15 cellular contexts compared by ENCODE assay signal in the genomic region with DNA sequence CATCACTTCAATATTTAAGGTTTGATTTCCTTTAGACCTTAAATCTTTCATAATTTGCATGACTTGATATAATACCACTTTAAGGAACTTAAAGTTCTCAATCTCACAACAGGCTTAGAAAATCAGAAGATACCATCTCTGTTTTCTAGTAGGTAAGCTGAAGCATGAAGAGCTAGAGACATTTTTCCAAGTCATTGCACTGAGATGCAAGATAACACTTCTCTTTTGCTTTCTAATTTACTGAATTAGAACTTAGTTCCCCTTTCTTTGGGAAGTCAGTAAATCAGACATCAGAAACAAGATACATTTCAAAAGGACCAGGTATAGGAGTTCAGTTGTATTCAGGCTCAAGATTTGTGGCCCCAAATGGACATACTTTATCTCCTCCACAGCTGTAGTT.
DNase-seq lines count a peak whose midpoint lies in the region; ATAC-seq and TF ChIP-seq lines count a peak whose summit lies in the region.
"Had no signal": no experiment of that assay in that cellular context is flagged by ENCODE, and none has a peak within 500 bp of the region (broad histone marks: within the 10 kb centered on the region; RNA-seq: fewer than 3 reads in every experiment).

No MANE protein-coding gene starts in this region.

- no peaks in the 10 kb centered on the region for H3K9me2 ChIP-seq in SK-N-SH

- no peak for TF ChIP-seq POLR2A in esophagus squamous epithelium (IDR thresholded peaks at IDR 0.05)

- no peak for TF ChIP-seq EP300 in SK-N-SH (IDR thresholded peaks at IDR 0.05; ENCODE audit: borderline replicate concordance in 1 of 2, low read depth in 1 of 2, low read length in 1 of 2)

- H3K9me3 ChIP-seq in esophagus squamous epithelium (no peaks in the 10 kb centered on the region), SK-N-SH (no peaks in the 10 kb centered on the region)
- H3K9me3 ChIP-seq: neutrophil, SJSA1 had no signal

- H3K36me3 ChIP-seq in esophagus squamous epithelium = peaks cover 0 to 13% (median 0%) of the 10 kb centered on the region in 3 donors
- H3K36me3 ChIP-seq in SK-N-SH (replicated peaks in 1 of 2; ENCODE audit: control insufficient read depth in 1 of 2, insufficient read depth in 2 of 2, low read length in 1 of 2) = peaks cover 25 to 45% of the 10 kb centered on the region in 2 experiments
- H3K36me3 ChIP-seq: neutrophil, SJSA1 had no signal

- intact Hi-C loops in esophagus squamous epithelium (cut with DNase I) = no loop called here

- no peaks in the 10 kb centered on the region for H3F3A ChIP-seq in SK-N-SH (replicated peaks; ENCODE audit: insufficient read depth)

- no peak overlapping the region for H2AFZ ChIP-seq in SK-N-SH (ENCODE audit: low read depth)

- no peaks in the 10 kb centered on the region for H3K79me2 ChIP-seq in SK-N-SH (ENCODE audit: insufficient read depth)

- H3K4me3 ChIP-seq in esophagus squamous epithelium (no peak overlapping the region), SK-N-SH (ENCODE audit: low read depth in 2 of 2, low read length in 1 of 2) (no peak overlapping the region)
- H3K4me3 ChIP-seq: SJSA1 had no signal

- CTCF ChIA-PET in SK-N-SH (lab: Yijun Ruan, JAX) = interaction anchor here (0.6 to 11.8 kb wide), 4 partner anchors 80 to 1414 kb away, joined by 3 to 199 read pairs (median 4); a partner anchor contains a TSS

- no peak overlapping the region for H3K9ac ChIP-seq in SK-N-SH

- POLR2A ChIA-PET in SK-N-SH (lab: Yijun Ruan, JAX) = no interaction called here

- TF ChIP-seq CTCF in esophagus squamous epithelium (IDR thresholded peaks at IDR 0.05) (no peak), SK-N-SH (IDR thresholded peaks at IDR 0.05) (no peak)

- TF ChIP-seq RAD21 in SK-N-SH (IDR thresholded peaks at IDR 0.05; ENCODE audit: low read length) = no peak

- DNase-seq in germinal center (ENCODE audit: low spot score) = peak; percentile 27
- no peak for DNase-seq in epidermal melanocyte (ENCODE audit: insufficient read length, low spot score)
- DNase-seq in NCI-H146 (lab: John Stamatoyannopoulos, UW) = no peak
- DNase-seq in esophagus squamous epithelium (lab: John Stamatoyannopoulos, UW) = no peak
- no peak for DNase-seq in SK-N-SH
- DNase-seq: activated CD4-positive, alpha-beta T cell treated with anti-CD3 and anti-CD28 coated beads for 1 hour; DMS 273 treated with DMSO at 0.1 percent for 48 hours; NCI-H1417 treated with DMSO at 0.1 percent for 48 hours; NCI-H774 had no signal

- H3K4me2 ChIP-seq in SK-N-SH = no peak overlapping the region

- peak; percentile 45 for ATAC-seq in GM18498 (IDR thresholded peaks at IDR 0.05; ENCODE audit: unreplicated experiment)
- ATAC-seq in GM21515 (IDR thresholded peaks at IDR 0.05; ENCODE audit: unreplicated experiment) = peak; percentile 59
- peak; percentile 41 for ATAC-seq in HG03575 (IDR thresholded peaks at IDR 0.05; ENCODE audit: extremely low read depth, insufficient number of reproducible peaks, low FRiP score, unreplicated experiment)
- ATAC-seq: stimulated activated effector memory CD8-positive, alpha-beta T cell treated with anti-CD3 and anti-CD28 coated beads, Interleukin-12 subunit alpha, Interleukin-12 subunit beta, amount 100 ng/mL, for 72 hours had no signal

- H3K4me1 ChIP-seq in esophagus squamous epithelium (no peaks in the 10 kb centered on the region), SK-N-SH (ENCODE audit: control insufficient read depth in 1 of 2, insufficient read depth in 2 of 2, low read depth in 1 of 2, low read length in 1 of 2) (no peaks in the 10 kb centered on the region)
- H3K4me1 ChIP-seq: SJSA1 had no signal

- no peaks in the 10 kb centered on the region for H3K27me3 ChIP-seq in esophagus squamous epithelium
- H3K27me3 ChIP-seq in SK-N-SH (ENCODE audit: insufficient read depth) = no peaks in the 10 kb centered on the region
- H3K27me3 ChIP-seq: neutrophil, SJSA1 had no signal

- H3K27ac ChIP-seq in esophagus squamous epithelium (no peak overlapping the region), SK-N-SH (ENCODE audit: low read depth in 2 of 2, low read length in 1 of 2) (no peak overlapping the region)
- H3K27ac ChIP-seq: neutrophil, SJSA1 had no signal

- H4K20me1 ChIP-seq in SK-N-SH (ENCODE audit: insufficient read depth) = no peaks in the 10 kb centered on the region

TF ChIP-seq in SK-N-SH, 30 proteins besides CTCF, POLR2A, EP300 and RAD21:
- TF ChIP-seq TCF12 (IDR thresholded peaks at IDR 0.05) = no peak
- no peak for TF ChIP-seq RCOR1 (IDR thresholded peaks at IDR 0.05; ENCODE audit: low read length)
- TF ChIP-seq, protein P1, sequence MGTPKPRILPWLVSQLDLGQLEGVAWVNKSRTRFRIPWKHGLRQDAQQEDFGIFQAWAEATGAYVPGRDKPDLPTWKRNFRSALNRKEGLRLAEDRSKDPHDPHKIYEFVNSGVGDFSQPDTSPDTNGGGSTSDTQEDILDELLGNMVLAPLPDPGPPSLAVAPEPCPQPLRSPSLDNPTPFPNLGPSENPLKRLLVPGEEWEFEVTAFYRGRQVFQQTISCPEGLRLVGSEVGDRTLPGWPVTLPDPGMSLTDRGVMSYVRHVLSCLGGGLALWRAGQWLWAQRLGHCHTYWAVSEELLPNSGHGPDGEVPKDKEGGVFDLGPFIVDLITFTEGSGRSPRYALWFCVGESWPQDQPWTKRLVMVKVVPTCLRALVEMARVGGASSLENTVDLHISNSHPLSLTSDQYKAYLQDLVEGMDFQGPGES (IDR thresholded peaks at IDR 0.05; ENCODE audit: low read depth, low read length) = no peak
- TF ChIP-seq, protein P2, sequence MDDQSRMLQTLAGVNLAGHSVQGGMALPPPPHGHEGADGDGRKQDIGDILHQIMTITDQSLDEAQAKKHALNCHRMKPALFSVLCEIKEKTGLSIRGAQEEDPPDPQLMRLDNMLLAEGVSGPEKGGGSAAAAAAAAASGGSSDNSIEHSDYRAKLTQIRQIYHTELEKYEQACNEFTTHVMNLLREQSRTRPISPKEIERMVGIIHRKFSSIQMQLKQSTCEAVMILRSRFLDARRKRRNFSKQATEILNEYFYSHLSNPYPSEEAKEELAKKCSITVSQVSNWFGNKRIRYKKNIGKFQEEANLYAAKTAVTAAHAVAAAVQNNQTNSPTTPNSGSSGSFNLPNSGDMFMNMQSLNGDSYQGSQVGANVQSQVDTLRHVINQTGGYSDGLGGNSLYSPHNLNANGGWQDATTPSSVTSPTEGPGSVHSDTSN (IDR thresholded peaks at IDR 0.05) = no peak
- no peak for TF ChIP-seq JUND (IDR thresholded peaks at IDR 0.05)
- TF ChIP-seq RFX5 (IDR thresholded peaks at IDR 0.05; ENCODE audit: low read length) = no peak
